ENCODE assay signal across 31 cellular contexts in genomic region chr7:38141187-38141586, GRCh38.
"Had no signal": no experiment of that assay in that cellular context is flagged by ENCODE, and none has a peak within 500 bp of the region (broad histone marks: within the 10 kb centered on the region; RNA-seq: fewer than 3 reads in every experiment).

No MANE protein-coding gene starts in this region.

- H3K36me3 ChIP-seq: adrenal gland, esophagus muscularis mucosa, gastroesophageal sphincter had no signal

- H3K27me3 Mint-ChIP-seq: activated CD4-positive, alpha-beta memory T cell treated with anti-CD3 and anti-CD28 coated beads for 36 hours had no signal

- H3K4me3 ChIP-seq: adrenal gland, body of pancreas, esophagus muscularis mucosa, gastroesophageal sphincter had no signal

- DNase-seq: activated CD4-positive, alpha-beta memory T cell treated with anti-CD3 and anti-CD28 coated beads for 36 hours; activated CD4-positive, alpha-beta T cell treated with anti-CD3 and anti-CD28 coated beads for 36 hours; activated CD4-positive, alpha-beta T cell treated with anti-CD3 and anti-CD28 coated beads, Interleukin-2, amount 10 ng/mL, durations not matched to agents 24 days and 14 days; activated CD4-positive, CD25-positive, alpha-beta regulatory T cell; activated CD4-positive, CD25-positive, alpha-beta regulatory T cell treated with anti-CD3 and anti-CD28 coated beads, Interleukin-2, amount 50 U/mL, for 72 hours; activated CD8-positive, alpha-beta memory T cell treated with anti-CD3 and anti-CD28 coated beads, Interleukin-2, amount 10 ng/mL, durations not matched to agents 7 days and 5 days; activated CD8-positive, alpha-beta memory T cell treated with anti-CD3 and anti-CD28 coated beads, Interleukin-2, amount 50 U/mL, for 4 hours; activated CD8-positive, alpha-beta T cell treated with anti-CD3 and anti-CD28 coated beads, Interleukin-2, amount 10 ng/mL, durations not matched to agents 7 days and 5 days; activated effector memory CD4-positive, alpha-beta T cell treated with anti-CD3 and anti-CD28 coated beads, Interleukin-2, amount 50 U/mL, for 16 hours; activated naive CD4-positive, alpha-beta T cell treated with anti-CD3 and anti-CD28 coated beads for 36 hours; activated naive CD8-positive, alpha-beta T cell treated with anti-CD3 and anti-CD28 coated beads for 36 hours; activated naive CD8-positive, alpha-beta T cell treated with anti-CD3 and anti-CD28 coated beads, Interleukin-2, amount 50 U/mL, for 24 hours; activated T-cell treated with anti-CD3 and anti-CD28 coated beads, Interleukin-2, amount 50 U/mL, for 1 hour; activated T-cell treated with anti-CD3 and anti-CD28 coated beads, Interleukin-2, amount 50 U/mL, for 48 hours; adrenal gland; amygdala; aorta; body of pancreas; caudate nucleus; cortex of kidney; dermis blood vessel endothelial cell; effector CD4-positive, alpha-beta T cell; effector memory CD8-positive, alpha-beta T cell; erythroblast; foreskin melanocyte; T-helper 2 cell had no signal

- H3K4me1 Mint-ChIP-seq: activated CD4-positive, alpha-beta T cell treated with anti-CD3 and anti-CD28 coated beads for 36 hours; activated CD4-positive, alpha-beta T cell treated with anti-CD3 and anti-CD28 coated beads, Interleukin-2, amount 10 ng/mL, durations not matched to agents 24 days and 14 days; activated CD8-positive, alpha-beta memory T cell treated with anti-CD3 and anti-CD28 coated beads, Interleukin-2, amount 10 ng/mL, durations not matched to agents 7 days and 5 days; activated naive CD4-positive, alpha-beta T cell treated with anti-CD3 and anti-CD28 coated beads, Interleukin-2, amount 50 U/mL, for 24 hours; activated naive CD8-positive, alpha-beta T cell treated with anti-CD3 and anti-CD28 coated beads for 36 hours; activated naive CD8-positive, alpha-beta T cell treated with anti-CD3 and anti-CD28 coated beads, Interleukin-2, amount 50 U/mL, for 24 hours had no signal

- H3K36me3 Mint-ChIP-seq: activated CD4-positive, alpha-beta memory T cell treated with anti-CD3 and anti-CD28 coated beads for 36 hours; activated CD8-positive, alpha-beta memory T cell treated with anti-CD3 and anti-CD28 coated beads, Interleukin-2, amount 10 ng/mL, durations not matched to agents 7 days and 5 days; activated naive CD4-positive, alpha-beta T cell treated with anti-CD3 and anti-CD28 coated beads, Interleukin-2, amount 50 U/mL, for 24 hours; activated naive CD8-positive, alpha-beta T cell treated with anti-CD3 and anti-CD28 coated beads for 36 hours had no signal

- H3K4me3 Mint-ChIP-seq: activated CD4-positive, alpha-beta memory T cell treated with anti-CD3 and anti-CD28 coated beads for 36 hours; activated CD4-positive, alpha-beta T cell treated with anti-CD3 and anti-CD28 coated beads for 36 hours; activated CD4-positive, alpha-beta T cell treated with anti-CD3 and anti-CD28 coated beads, Interleukin-2, amount 10 ng/mL, durations not matched to agents 24 days and 14 days; activated CD8-positive, alpha-beta memory T cell treated with anti-CD3 and anti-CD28 coated beads, Interleukin-2, amount 10 ng/mL, durations not matched to agents 7 days and 5 days; activated CD8-positive, alpha-beta T cell treated with anti-CD3 and anti-CD28 coated beads, Interleukin-2, amount 10 ng/mL, durations not matched to agents 7 days and 5 days; activated naive CD4-positive, alpha-beta T cell treated with anti-CD3 and anti-CD28 coated beads for 36 hours; activated naive CD4-positive, alpha-beta T cell treated with anti-CD3 and anti-CD28 coated beads, Interleukin-2, amount 50 U/mL, for 24 hours; activated naive CD8-positive, alpha-beta T cell treated with anti-CD3 and anti-CD28 coated beads for 36 hours; activated naive CD8-positive, alpha-beta T cell treated with anti-CD3 and anti-CD28 coated beads, Interleukin-2, amount 50 U/mL, for 24 hours; activated T-helper 1 cell treated with anti-CD3 and anti-CD28 coated beads, Interleukin-12 subunit alpha, Interleukin-12 subunit beta, Interleukin-2, Interleukin-4 antibody, amounts not matched to agents 30 ng/mL and 10 ng/mL and 1 ng/mL, durations not matched to agents 14 hours and 24 hours and 36 hours; effector memory CD8-positive, alpha-beta T cell had no signal

- ATAC-seq: activated CD4-positive, alpha-beta T cell treated with anti-CD3 and anti-CD28 coated beads for 36 hours; activated CD8-positive, alpha-beta memory T cell treated with anti-CD3 and anti-CD28 coated beads, Interleukin-2, amount 10 ng/mL, durations not matched to agents 7 days and 5 days; activated CD8-positive, alpha-beta T cell treated with anti-CD3 and anti-CD28 coated beads, Interleukin-2, amount 10 ng/mL, durations not matched to agents 7 days and 5 days; activated naive CD8-positive, alpha-beta T cell treated with anti-CD3 and anti-CD28 coated beads, Interleukin-2, amount 50 U/mL, for 24 hours; body of pancreas; effector memory CD8-positive, alpha-beta T cell; gastroesophageal sphincter had no signal

- H3K9me3 Mint-ChIP-seq: activated CD4-positive, alpha-beta memory T cell treated with anti-CD3 and anti-CD28 coated beads for 36 hours; activated CD4-positive, alpha-beta T cell treated with anti-CD3 and anti-CD28 coated beads, Interleukin-2, amount 10 ng/mL, durations not matched to agents 24 days and 14 days; activated naive CD4-positive, alpha-beta T cell treated with anti-CD3 and anti-CD28 coated beads for 36 hours; activated naive CD4-positive, alpha-beta T cell treated with anti-CD3 and anti-CD28 coated beads, Interleukin-2, amount 50 U/mL, for 24 hours; activated naive CD8-positive, alpha-beta T cell treated with anti-CD3 and anti-CD28 coated beads for 36 hours; activated naive CD8-positive, alpha-beta T cell treated with anti-CD3 and anti-CD28 coated beads, Interleukin-2, amount 50 U/mL, for 24 hours; activated T-helper 1 cell treated with anti-CD3 and anti-CD28 coated beads, Interleukin-12 subunit alpha, Interleukin-12 subunit beta, Interleukin-2, Interleukin-4 antibody, amounts not matched to agents 30 ng/mL and 10 ng/mL and 1 ng/mL, durations not matched to agents 14 hours and 24 hours and 36 hours; activated T-helper 2 cell treated with anti-CD3 and anti-CD28 coated beads, Interferon-gamma antibody, Interleukin-2, Interleukin-4, amounts not matched to agents 10 μg/mL and 5 μg/mL and 100 μg/mL, durations not matched to agents 14 hours and 24 hours and 36 hours; effector memory CD8-positive, alpha-beta T cell had no signal

- H3K27me3 ChIP-seq: adrenal gland, body of pancreas, esophagus muscularis mucosa, gastroesophageal sphincter had no signal

- H3K27ac Mint-ChIP-seq: activated CD4-positive, alpha-beta memory T cell treated with anti-CD3 and anti-CD28 coated beads for 36 hours; activated CD4-positive, alpha-beta T cell treated with anti-CD3 and anti-CD28 coated beads for 36 hours; activated CD4-positive, alpha-beta T cell treated with anti-CD3 and anti-CD28 coated beads, Interleukin-2, amount 10 ng/mL, durations not matched to agents 24 days and 14 days; activated CD8-positive, alpha-beta memory T cell treated with anti-CD3 and anti-CD28 coated beads, Interleukin-2, amount 10 ng/mL, durations not matched to agents 7 days and 5 days; activated CD8-positive, alpha-beta T cell treated with anti-CD3 and anti-CD28 coated beads, Interleukin-2, amount 10 ng/mL, durations not matched to agents 7 days and 5 days; activated naive CD4-positive, alpha-beta T cell treated with anti-CD3 and anti-CD28 coated beads for 36 hours; activated naive CD4-positive, alpha-beta T cell treated with anti-CD3 and anti-CD28 coated beads, Interleukin-2, amount 50 U/mL, for 24 hours; activated naive CD8-positive, alpha-beta T cell treated with anti-CD3 and anti-CD28 coated beads for 36 hours; activated naive CD8-positive, alpha-beta T cell treated with anti-CD3 and anti-CD28 coated beads, Interleukin-2, amount 50 U/mL, for 24 hours; activated T-helper 1 cell treated with anti-CD3 and anti-CD28 coated beads, Interleukin-12 subunit alpha, Interleukin-12 subunit beta, Interleukin-2, Interleukin-4 antibody, amounts not matched to agents 30 ng/mL and 10 ng/mL and 1 ng/mL, durations not matched to agents 14 hours and 24 hours and 36 hours; activated T-helper 2 cell treated with anti-CD3 and anti-CD28 coated beads, Interferon-gamma antibody, Interleukin-2, Interleukin-4, amounts not matched to agents 10 μg/mL and 5 μg/mL and 100 μg/mL, durations not matched to agents 14 hours and 24 hours and 36 hours; effector memory CD8-positive, alpha-beta T cell had no signal

- H3K27ac ChIP-seq: adrenal gland, body of pancreas, esophagus muscularis mucosa, gastroesophageal sphincter had no signal

- H3K4me1 ChIP-seq: adrenal gland, body of pancreas, esophagus muscularis mucosa, gastroesophageal sphincter had no signal

- H3K9me3 ChIP-seq: adrenal gland, body of pancreas, esophagus muscularis mucosa, gastroesophageal sphincter had no signal
